Comparison of ENCODE assay signal across 1 cellular context in genomic region chr1:59564192-59564891, GRCh38.
TF ChIP-seq lines count a peak whose summit lies in the region.

No MANE protein-coding gene starts in this region.

TF ChIP-seq in IMR-90, 13 proteins besides CTCF, POLR2A, EP300 and RAD21 (continued from another document):
- TF ChIP-seq SMC3 (IDR thresholded peaks at IDR 0.05; ENCODE audit: low read depth, low read length) (no peak), MAFK (IDR thresholded peaks at IDR 0.05; ENCODE audit: low read depth, low read length) (no peak), MXI1 (IDR thresholded peaks at IDR 0.05; ENCODE audit: borderline replicate concordance, low read depth, low read length) (no peak), CEBPB (IDR thresholded peaks at IDR 0.05; ENCODE audit: low read depth, low read length) (no peak), CHD1 (IDR thresholded peaks at IDR 0.05; ENCODE audit: low read depth, low read length) (no peak)
